1 cellular context compared by ENCODE assay signal in the genomic region with DNA sequence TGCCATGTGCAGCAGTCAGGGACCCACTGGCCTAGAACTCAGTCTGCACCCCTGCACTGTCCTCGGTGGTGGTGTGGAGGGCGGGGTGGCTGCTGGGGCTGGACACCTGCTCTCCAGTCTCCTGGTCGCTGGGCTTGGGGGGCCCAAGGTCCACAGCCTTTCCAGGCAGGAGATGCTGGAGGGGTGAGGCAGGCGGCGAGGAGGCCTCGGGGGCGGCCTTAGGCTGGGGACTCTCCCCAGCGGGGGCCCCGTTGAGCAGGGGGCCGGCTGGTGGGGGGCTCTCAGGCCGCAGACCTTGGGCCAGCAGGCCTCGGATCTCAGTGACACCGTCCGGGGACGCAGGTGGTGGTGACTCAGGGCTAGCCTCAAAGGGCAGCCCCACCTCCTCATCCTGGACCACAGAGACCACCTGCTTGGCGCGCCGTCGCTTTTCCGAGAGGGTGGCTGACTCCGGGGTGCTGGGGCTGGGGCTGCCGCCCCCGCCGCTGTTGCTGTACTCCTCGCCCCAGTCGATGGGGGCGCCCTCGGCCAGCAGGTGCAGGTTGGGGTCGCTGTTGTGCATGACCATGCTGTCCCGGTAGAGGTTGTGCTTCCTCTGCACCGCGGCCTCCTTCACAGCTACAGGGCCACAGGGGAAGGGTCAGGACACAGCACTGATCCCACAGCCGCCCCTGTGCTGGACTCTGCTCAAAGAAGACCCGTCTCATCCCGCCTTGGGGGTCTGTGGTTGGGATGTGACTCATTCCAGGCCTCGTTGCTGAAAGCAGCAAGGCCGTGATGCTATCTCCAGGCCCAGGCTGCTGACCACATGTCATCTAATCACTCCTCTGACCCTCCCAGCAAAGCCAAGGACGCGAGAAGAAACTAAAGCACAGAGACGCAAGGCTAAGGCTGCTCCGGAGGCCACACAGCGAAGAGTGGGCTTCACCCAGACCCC.
TF ChIP-seq lines count a peak whose summit lies in the region.

No MANE protein-coding gene starts in this region.

TF ChIP-seq in K562, 482 proteins besides CTCF, POLR2A, EP300 and RAD21 (continued from another document and continues in another):
- TF ChIP-seq ASH1L (IDR thresholded peaks at IDR 0.05; ENCODE audit: borderline replicate concordance, low read depth, partially characterized antibody) (no peak), ZNF696 (CRISPR knock-in tag; conservative IDR thresholded peaks at IDR 0.05) (no peak), CBFB (CRISPR knock-in tag; IDR thresholded peaks at IDR 0.05) (peak; percentile 73), SOX6 (IDR thresholded peaks at IDR 0.05) (no peak), TFAM (CRISPR knock-in tag; conservative IDR thresholded peaks at IDR 0.05) (no peak), ZNF212 (CRISPR knock-in tag; IDR thresholded peaks at IDR 0.05) (no peak), E2F6 (IDR thresholded peaks at IDR 0.05; ENCODE audit: borderline replicate concordance in 1 of 2, extremely low read depth in 1 of 2, insufficient read depth in 1 of 2, insufficient read length in 1 of 2, low read depth in 1 of 2, low read length in 1 of 2, poor library complexity in 1 of 2, severe bottlenecking in 1 of 2) (no peak), ARID3B (CRISPR knock-in tag; IDR thresholded peaks at IDR 0.05; ENCODE audit: borderline replicate concordance) (0 out of 2 replicates have a peak, but pooled peaks have one; percentile 55), NEUROD1 (IDR thresholded peaks at IDR 0.05; ENCODE audit: borderline replicate concordance, low read depth, low read length, partially characterized antibody) (peak; percentile 68), PPARD (CRISPR knock-in tag; IDR thresholded peaks at IDR 0.05) (no peak), NCOA6 (IDR thresholded peaks at IDR 0.05) (no peak), NFE2 (IDR thresholded peaks at IDR 0.05; ENCODE audit: low read depth) (no peak), CHD1 (IDR thresholded peaks at IDR 0.05; ENCODE audit: low read length) (no peak), ETS2 (tag; IDR thresholded peaks at IDR 0.05; ENCODE audit: borderline replicate concordance, poor library complexity, severe bottlenecking) (no peak), RAD51 (IDR thresholded peaks at IDR 0.05; ENCODE audit: borderline replicate concordance, low read depth) (0 out of 2 replicates have a peak, but pooled peaks have one; percentile 13), GATA2 (CRISPR knock-in tag; IDR thresholded peaks at IDR 0.05) (peak; percentile 79), RBM25 (IDR thresholded peaks at IDR 0.05; ENCODE audit: low read depth, low read length, severe bottlenecking) (no peak), CBX1 (IDR thresholded peaks at IDR 0.05; ENCODE audit: low read depth) (no peak), ZNF133 (CRISPR knock-in tag; IDR thresholded peaks at IDR 0.05) (no peak), ATF1 (CRISPR knock-in tag; IDR thresholded peaks at IDR 0.05) (no peak), ATF1 (tag; IDR thresholded peaks at IDR 0.05) (peak; percentile 20; the same call in 1 of the 2 replicates), TCF7L2 (IDR thresholded peaks at IDR 0.05; ENCODE audit: low read depth, low read length) (no peak), FIP1L1 (IDR thresholded peaks at IDR 0.05; ENCODE audit: low read depth, low read length, poor library complexity, severe bottlenecking) (peak; percentile 10), XRCC4 (IDR thresholded peaks at IDR 0.05; ENCODE audit: extremely low read depth, insufficient read depth, insufficient read length) (no peak), ZBTB43 (CRISPR knock-in tag; IDR thresholded peaks at IDR 0.05) (no peak), DNMT1 (IDR thresholded peaks at IDR 0.05) (no peak), TEAD4 (IDR thresholded peaks at IDR 0.05; ENCODE audit: low read length) (peak; percentile 62; the same call in 1 of the 2 replicates), TEAD4 (CRISPR knock-in tag; IDR thresholded peaks at IDR 0.05; ENCODE audit: borderline replicate concordance) (no peak), FOXO4 (CRISPR knock-in tag; IDR thresholded peaks at IDR 0.05) (no peak), ZKSCAN3 (CRISPR knock-in tag; IDR thresholded peaks at IDR 0.05) (no peak), TEAD2 (tag; IDR thresholded peaks at IDR 0.05) (no peak), BRD9 (IDR thresholded peaks at IDR 0.05; ENCODE audit: low read depth, partially characterized antibody) (no peak), CCNT2 (IDR thresholded peaks at IDR 0.05; ENCODE audit: borderline replicate concordance, extremely low read depth, insufficient read length, low read depth, low read length) (peak; percentile 38), NR3C1 (CRISPR knock-in tag; IDR thresholded peaks at IDR 0.05) (no peak), PHB2 (IDR thresholded peaks at IDR 0.05; ENCODE audit: low read depth) (no peak), NFE2L1 (tag; IDR thresholded peaks at IDR 0.05; ENCODE audit: borderline replicate concordance, low read depth) (no peak), ETV5 (CRISPR knock-in tag; IDR thresholded peaks at IDR 0.05; ENCODE audit: low read depth) (no peak)
- TF ChIP-seq, protein P1, sequence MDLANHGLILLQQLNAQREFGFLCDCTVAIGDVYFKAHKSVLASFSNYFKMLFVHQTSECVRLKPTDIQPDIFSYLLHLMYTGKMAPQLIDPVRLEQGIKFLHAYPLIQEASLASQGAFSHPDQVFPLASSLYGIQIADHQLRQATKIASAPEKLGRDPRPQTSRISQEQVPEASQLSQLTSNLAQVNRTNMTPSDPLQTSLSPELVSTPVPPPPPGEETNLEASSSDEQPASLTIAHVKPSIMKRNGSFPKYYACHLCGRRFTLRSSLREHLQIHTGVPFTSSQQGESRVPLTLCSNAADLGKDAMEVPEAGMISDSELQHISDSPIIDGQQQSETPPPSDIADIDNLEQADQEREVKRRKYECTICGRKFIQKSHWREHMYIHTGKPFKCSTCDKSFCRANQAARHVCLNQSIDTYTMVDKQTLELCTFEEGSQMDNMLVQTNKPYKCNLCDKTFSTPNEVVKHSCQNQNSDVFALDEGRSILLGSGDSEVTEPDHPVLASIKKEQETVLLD (IDR thresholded peaks at IDR 0.05), result no peak
- TF ChIP-seq, protein P2, sequence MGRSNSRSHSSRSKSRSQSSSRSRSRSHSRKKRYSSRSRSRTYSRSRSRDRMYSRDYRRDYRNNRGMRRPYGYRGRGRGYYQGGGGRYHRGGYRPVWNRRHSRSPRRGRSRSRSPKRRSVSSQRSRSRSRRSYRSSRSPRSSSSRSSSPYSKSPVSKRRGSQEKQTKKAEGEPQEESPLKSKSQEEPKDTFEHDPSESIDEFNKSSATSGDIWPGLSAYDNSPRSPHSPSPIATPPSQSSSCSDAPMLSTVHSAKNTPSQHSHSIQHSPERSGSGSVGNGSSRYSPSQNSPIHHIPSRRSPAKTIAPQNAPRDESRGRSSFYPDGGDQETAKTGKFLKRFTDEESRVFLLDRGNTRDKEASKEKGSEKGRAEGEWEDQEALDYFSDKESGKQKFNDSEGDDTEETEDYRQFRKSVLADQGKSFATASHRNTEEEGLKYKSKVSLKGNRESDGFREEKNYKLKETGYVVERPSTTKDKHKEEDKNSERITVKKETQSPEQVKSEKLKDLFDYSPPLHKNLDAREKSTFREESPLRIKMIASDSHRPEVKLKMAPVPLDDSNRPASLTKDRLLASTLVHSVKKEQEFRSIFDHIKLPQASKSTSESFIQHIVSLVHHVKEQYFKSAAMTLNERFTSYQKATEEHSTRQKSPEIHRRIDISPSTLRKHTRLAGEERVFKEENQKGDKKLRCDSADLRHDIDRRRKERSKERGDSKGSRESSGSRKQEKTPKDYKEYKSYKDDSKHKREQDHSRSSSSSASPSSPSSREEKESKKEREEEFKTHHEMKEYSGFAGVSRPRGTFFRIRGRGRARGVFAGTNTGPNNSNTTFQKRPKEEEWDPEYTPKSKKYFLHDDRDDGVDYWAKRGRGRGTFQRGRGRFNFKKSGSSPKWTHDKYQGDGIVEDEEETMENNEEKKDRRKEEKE (IDR thresholded peaks at IDR 0.05; ENCODE audit: borderline replicate concordance in 1 of 2, control insufficient read depth in 1 of 2, low read depth in 2 of 2, low read length in 1 of 2), result no peak
- TF ChIP-seq, protein P3, sequence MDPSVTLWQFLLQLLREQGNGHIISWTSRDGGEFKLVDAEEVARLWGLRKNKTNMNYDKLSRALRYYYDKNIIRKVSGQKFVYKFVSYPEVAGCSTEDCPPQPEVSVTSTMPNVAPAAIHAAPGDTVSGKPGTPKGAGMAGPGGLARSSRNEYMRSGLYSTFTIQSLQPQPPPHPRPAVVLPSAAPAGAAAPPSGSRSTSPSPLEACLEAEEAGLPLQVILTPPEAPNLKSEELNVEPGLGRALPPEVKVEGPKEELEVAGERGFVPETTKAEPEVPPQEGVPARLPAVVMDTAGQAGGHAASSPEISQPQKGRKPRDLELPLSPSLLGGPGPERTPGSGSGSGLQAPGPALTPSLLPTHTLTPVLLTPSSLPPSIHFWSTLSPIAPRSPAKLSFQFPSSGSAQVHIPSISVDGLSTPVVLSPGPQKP (CRISPR knock-in tag; IDR thresholded peaks at IDR 0.05), result no peak
- TF ChIP-seq, protein P4, sequence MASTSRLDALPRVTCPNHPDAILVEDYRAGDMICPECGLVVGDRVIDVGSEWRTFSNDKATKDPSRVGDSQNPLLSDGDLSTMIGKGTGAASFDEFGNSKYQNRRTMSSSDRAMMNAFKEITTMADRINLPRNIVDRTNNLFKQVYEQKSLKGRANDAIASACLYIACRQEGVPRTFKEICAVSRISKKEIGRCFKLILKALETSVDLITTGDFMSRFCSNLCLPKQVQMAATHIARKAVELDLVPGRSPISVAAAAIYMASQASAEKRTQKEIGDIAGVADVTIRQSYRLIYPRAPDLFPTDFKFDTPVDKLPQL (IDR thresholded peaks at IDR 0.05; ENCODE audit: extremely low read depth, insufficient read length), result no peak
- TF ChIP-seq, protein P5, sequence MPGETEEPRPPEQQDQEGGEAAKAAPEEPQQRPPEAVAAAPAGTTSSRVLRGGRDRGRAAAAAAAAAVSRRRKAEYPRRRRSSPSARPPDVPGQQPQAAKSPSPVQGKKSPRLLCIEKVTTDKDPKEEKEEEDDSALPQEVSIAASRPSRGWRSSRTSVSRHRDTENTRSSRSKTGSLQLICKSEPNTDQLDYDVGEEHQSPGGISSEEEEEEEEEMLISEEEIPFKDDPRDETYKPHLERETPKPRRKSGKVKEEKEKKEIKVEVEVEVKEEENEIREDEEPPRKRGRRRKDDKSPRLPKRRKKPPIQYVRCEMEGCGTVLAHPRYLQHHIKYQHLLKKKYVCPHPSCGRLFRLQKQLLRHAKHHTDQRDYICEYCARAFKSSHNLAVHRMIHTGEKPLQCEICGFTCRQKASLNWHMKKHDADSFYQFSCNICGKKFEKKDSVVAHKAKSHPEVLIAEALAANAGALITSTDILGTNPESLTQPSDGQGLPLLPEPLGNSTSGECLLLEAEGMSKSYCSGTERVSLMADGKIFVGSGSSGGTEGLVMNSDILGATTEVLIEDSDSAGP (CRISPR knock-in tag; IDR thresholded peaks at IDR 0.05), result no peak
- TF ChIP-seq, protein P6, sequence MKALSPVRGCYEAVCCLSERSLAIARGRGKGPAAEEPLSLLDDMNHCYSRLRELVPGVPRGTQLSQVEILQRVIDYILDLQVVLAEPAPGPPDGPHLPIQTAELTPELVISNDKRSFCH (CRISPR knock-in tag; IDR thresholded peaks at IDR 0.05), result no peak
- TF ChIP-seq, protein P6 (tag; IDR thresholded peaks at IDR 0.05), result peak; percentile 51; the same call in 1 of the 2 replicates
- TF ChIP-seq, protein P7, sequence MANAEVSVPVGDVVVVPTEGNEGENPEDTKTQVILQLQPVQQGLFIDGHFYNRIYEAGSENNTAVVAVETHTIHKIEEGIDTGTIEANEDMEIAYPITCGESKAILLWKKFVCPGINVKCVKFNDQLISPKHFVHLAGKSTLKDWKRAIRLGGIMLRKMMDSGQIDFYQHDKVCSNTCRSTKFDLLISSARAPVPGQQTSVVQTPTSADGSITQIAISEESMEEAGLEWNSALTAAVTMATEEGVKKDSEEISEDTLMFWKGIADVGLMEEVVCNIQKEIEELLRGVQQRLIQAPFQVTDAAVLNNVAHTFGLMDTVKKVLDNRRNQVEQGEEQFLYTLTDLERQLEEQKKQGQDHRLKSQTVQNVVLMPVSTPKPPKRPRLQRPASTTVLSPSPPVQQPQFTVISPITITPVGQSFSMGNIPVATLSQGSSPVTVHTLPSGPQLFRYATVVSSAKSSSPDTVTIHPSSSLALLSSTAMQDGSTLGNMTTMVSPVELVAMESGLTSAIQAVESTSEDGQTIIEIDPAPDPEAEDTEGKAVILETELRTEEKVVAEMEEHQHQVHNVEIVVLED (CRISPR knock-in tag; IDR thresholded peaks at IDR 0.05), result no peak
